Comparison of ENCODE assay signal across 1 cellular context in the genomic region with DNA sequence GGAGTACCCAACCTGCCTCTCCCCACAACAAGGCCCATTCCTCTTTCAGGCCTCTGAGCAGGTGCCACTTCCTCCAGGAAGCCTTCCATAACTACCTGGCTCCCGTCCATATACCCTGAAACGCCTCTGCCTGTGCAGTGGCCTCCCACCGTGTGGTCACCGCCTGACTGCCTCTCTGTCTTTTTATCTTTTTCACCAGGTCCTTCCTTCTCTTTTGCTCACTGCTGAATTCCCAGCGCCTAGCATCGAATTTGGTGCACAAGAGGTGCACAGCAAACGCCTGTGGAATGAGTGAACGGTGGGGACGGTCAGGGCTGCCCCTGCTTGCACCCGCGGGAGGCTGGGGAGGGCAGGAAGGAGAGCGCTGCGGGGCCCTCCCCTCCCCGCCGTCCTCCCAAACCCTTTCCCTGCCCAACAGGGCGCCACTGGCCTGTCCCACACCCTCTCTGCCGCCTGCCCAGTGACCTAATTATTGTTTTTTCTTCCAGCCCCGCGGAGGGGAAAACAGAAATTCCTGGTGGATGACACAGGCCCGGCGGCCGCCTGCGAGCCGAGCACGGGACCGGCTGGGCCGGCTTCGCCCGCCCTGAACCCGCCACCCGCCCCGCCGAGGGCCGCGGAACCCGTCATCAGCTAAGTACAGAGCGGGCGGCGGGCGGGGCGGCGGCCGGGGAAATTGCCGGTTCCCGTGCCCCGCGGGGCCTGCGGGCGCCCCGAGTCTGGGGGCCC.
TF ChIP-seq lines count a peak whose summit lies in the region.

No MANE protein-coding gene starts in this region.

TF ChIP-seq in K562, 482 proteins besides CTCF, POLR2A, EP300 and RAD21 (continued from another document):
- TF ChIP-seq, protein P1, sequence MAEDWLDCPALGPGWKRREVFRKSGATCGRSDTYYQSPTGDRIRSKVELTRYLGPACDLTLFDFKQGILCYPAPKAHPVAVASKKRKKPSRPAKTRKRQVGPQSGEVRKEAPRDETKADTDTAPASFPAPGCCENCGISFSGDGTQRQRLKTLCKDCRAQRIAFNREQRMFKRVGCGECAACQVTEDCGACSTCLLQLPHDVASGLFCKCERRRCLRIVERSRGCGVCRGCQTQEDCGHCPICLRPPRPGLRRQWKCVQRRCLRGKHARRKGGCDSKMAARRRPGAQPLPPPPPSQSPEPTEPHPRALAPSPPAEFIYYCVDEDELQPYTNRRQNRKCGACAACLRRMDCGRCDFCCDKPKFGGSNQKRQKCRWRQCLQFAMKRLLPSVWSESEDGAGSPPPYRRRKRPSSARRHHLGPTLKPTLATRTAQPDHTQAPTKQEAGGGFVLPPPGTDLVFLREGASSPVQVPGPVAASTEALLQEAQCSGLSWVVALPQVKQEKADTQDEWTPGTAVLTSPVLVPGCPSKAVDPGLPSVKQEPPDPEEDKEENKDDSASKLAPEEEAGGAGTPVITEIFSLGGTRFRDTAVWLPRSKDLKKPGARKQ (CRISPR knock-in tag; IDR thresholded peaks at IDR 0.05) = no peak
- no peak for TF ChIP-seq DDX20 (tag; IDR thresholded peaks at IDR 0.05; ENCODE audit: low read depth)
